In genomic region chr11:93720522-93720921, GRCh38 we compare ENCODE assay signal across 23 cellular contexts.
"Had no signal": no experiment of that assay in that cellular context is flagged by ENCODE, and none has a peak within 500 bp of the region (broad histone marks: within the 10 kb centered on the region; RNA-seq: fewer than 3 reads in every experiment).

No MANE protein-coding gene starts in this region.

- H3K9me3 Mint-ChIP-seq: immature natural killer cell, natural killer cell, nephron progenitor cell, neural progenitor cell had no signal

- H3K4me1 ChIP-seq: neural progenitor cell, right atrium auricular region, right lobe of liver, tibial nerve, vagina had no signal

- H3K27ac Mint-ChIP-seq: immature natural killer cell; natural killer cell; nephron progenitor cell; neural progenitor cell; progenitor cell of endocrine pancreas; stimulated activated naive CD8-positive, alpha-beta T cell treated with anti-CD3 and anti-CD28 coated beads, Interleukin-15, amount 100 ng/mL, for 72 hours had no signal

- H3K4me3 ChIP-seq: left ventricle myocardium inferior, lung, neural progenitor cell, ovary, right atrium auricular region, right lobe of liver, smooth muscle cell, tibial nerve, upper lobe of left lung, vagina had no signal

- H3K4me1 Mint-ChIP-seq: nephron progenitor cell, neural progenitor cell had no signal

- H3K36me3 Mint-ChIP-seq: natural killer cell had no signal

- ATAC-seq: natural killer cell; right lobe of liver; stimulated activated naive CD8-positive, alpha-beta T cell treated with anti-CD3 and anti-CD28 coated beads, Interleukin-15, amount 100 ng/mL, for 72 hours had no signal

- H3K27me3 ChIP-seq: neural progenitor cell, ovary, right atrium auricular region, right lobe of liver, tibial nerve, upper lobe of left lung, vagina had no signal

- H3K4me2 ChIP-seq: neural progenitor cell, smooth muscle cell had no signal

- H2AFZ ChIP-seq: neural progenitor cell had no signal

- H3K9ac ChIP-seq: neural progenitor cell had no signal

- H3K27me3 Mint-ChIP-seq: progenitor cell of endocrine pancreas; stimulated activated naive CD8-positive, alpha-beta T cell treated with anti-CD3 and anti-CD28 coated beads, Interleukin-15, amount 100 ng/mL, for 72 hours had no signal

- DNase-seq: hypothalamus; immature natural killer cell; left ventricle myocardium inferior; midbrain; natural killer cell; nephron progenitor cell; ovary; right lobe of liver; stimulated activated CD4-positive, alpha-beta T cell treated with anti-CD3 and anti-CD28 coated beads, Interleukin-1b, Interleukin-23, amount 100 ng/mL, for 48 hours; stimulated activated CD4-positive, alpha-beta T cell treated with anti-CD3 and anti-CD28 coated beads, Interleukin-2, amount 100 ng/mL, for 48 hours; stimulated activated CD4-positive, alpha-beta T cell treated with anti-CD3 and anti-CD28 coated beads, Interleukin-4, amount 100 ng/mL, for 4 hours; stimulated activated CD8-positive, alpha-beta memory T cell treated with anti-CD3 and anti-CD28 coated beads, Interleukin-4, amount 100 ng/mL, for 48 hours; stimulated activated naive CD4-positive, alpha-beta T cell treated with Interleukin-2 at 50 U/mL for 16 hours; stimulated activated naive CD8-positive, alpha-beta T cell treated with anti-CD3 and anti-CD28 coated beads, Interleukin-15, amount 100 ng/mL, for 72 hours; substantia nigra; upper lobe of left lung had no signal

- H3K27ac ChIP-seq: left ventricle myocardium inferior, neural progenitor cell, ovary, right atrium auricular region, right lobe of liver, tibial nerve, upper lobe of left lung, vagina had no signal

- H3K9me3 ChIP-seq: left ventricle myocardium inferior, ovary, right atrium auricular region, right lobe of liver, tibial nerve, upper lobe of left lung, vagina had no signal

- H3K36me3 ChIP-seq: ovary had no signal

- H3K4me3 Mint-ChIP-seq: immature natural killer cell; natural killer cell; nephron progenitor cell; neural progenitor cell; stimulated activated naive CD8-positive, alpha-beta T cell treated with anti-CD3 and anti-CD28 coated beads, Interleukin-15, amount 100 ng/mL, for 72 hours had no signal
